Comparison of ENCODE assay signal across 15 cellular contexts in genomic region chr18:67705748-67706147, GRCh38.
DNase-seq lines count a peak whose midpoint lies in the region; TF ChIP-seq lines count a peak whose summit lies in the region.
"Had no signal": no experiment of that assay in that cellular context is flagged by ENCODE, and none has a peak within 500 bp of the region (broad histone marks: within the 10 kb centered on the region; RNA-seq: fewer than 3 reads in every experiment).

No MANE protein-coding gene starts in this region.

- H3K36me3 Mint-ChIP-seq in activated CD4-positive, alpha-beta T cell treated with anti-CD3 and anti-CD28 coated beads, Interleukin-2, amount 10 ng/mL, durations not matched to agents 24 days and 14 days (ENCODE audit: low read depth): no peaks in the 10 kb centered on the region

- no CpG with 5 or more reads among the region's 2 CpGs for WGBS in iPS DF 6.9 (ENCODE audit: insufficient coverage, insufficient read length)

- peak; percentile 31 for DNase-seq in A673 (ENCODE audit: low spot score)
- DNase-seq in H7: peak; percentile 2
- DNase-seq in SK-MEL-5 (ENCODE audit: low read depth, low spot score): peak; percentile 10
- peak; percentile 25 for DNase-seq in iPS DF 6.9 (ENCODE audit: low read depth, low spot score)
- no peak for DNase-seq in NOMO-1 treated with dmso at 0.1 percent for 144 hours (lab: John Stamatoyannopoulos, UW; ENCODE audit: unreplicated experiment)
- no peak for DNase-seq in epidermal melanocyte (ENCODE audit: insufficient read length, low spot score)
- no peak for DNase-seq in activated CD4-positive, alpha-beta T cell treated with anti-CD3 and anti-CD28 coated beads, Interleukin-2, amount 10 ng/mL, durations not matched to agents 24 days and 14 days
- no peak for DNase-seq in NCI-H128 (lab: John Stamatoyannopoulos, UW; ENCODE audit: unreplicated experiment)
- DNase-seq: activated CD4-positive, alpha-beta T cell treated with anti-CD3 and anti-CD28 coated beads, Interleukin-2, amount 50 U/mL, for 48 hours; AML-193; DMS153; NCI-H1105 treated with DMSO at 0.1 percent for 48 hours; SHP77 had no signal

- no peaks in the 10 kb centered on the region for H3K9me3 Mint-ChIP-seq in activated CD4-positive, alpha-beta T cell treated with anti-CD3 and anti-CD28 coated beads, Interleukin-2, amount 10 ng/mL, durations not matched to agents 24 days and 14 days

- H3K27me3 Mint-ChIP-seq in activated CD4-positive, alpha-beta T cell treated with anti-CD3 and anti-CD28 coated beads, Interleukin-2, amount 10 ng/mL, durations not matched to agents 24 days and 14 days: no peaks in the 10 kb centered on the region

- H3K4me3 ChIP-seq in A673 (ENCODE audit: low read depth, low read length, poor library complexity, severe bottlenecking): no peak overlapping the region
- no peak overlapping the region for H3K4me3 ChIP-seq in H7 (ENCODE audit: insufficient read depth, low read depth, low read length)
- no peak overlapping the region for H3K4me3 ChIP-seq in iPS DF 6.9 (ENCODE audit: low read length)
- H3K4me3 ChIP-seq: ascending aorta, thoracic aorta had no signal

- in situ Hi-C loops in SK-MEL-5 (cut with HindIII; ENCODE audit: low pct_unique_long_range_greater_than_20kb, low sequenced_read_pairs): no loop called here

- TF ChIP-seq CTCF in A673 (conservative IDR thresholded peaks at IDR 0.05; ENCODE audit: low read depth, low read length): peak; percentile 40; the same call in 1 of the 2 replicates

- no peak overlapping the region for H3K4me3 Mint-ChIP-seq in activated CD4-positive, alpha-beta T cell treated with anti-CD3 and anti-CD28 coated beads, Interleukin-2, amount 10 ng/mL, durations not matched to agents 24 days and 14 days

- no peak overlapping the region for H3K27ac Mint-ChIP-seq in activated CD4-positive, alpha-beta T cell treated with anti-CD3 and anti-CD28 coated beads, Interleukin-2, amount 10 ng/mL, durations not matched to agents 24 days and 14 days

- H3K4me1 ChIP-seq in A673 (ENCODE audit: insufficient read depth, low read length, poor library complexity, severe bottlenecking): no peaks in the 10 kb centered on the region
- no peaks in the 10 kb centered on the region for H3K4me1 ChIP-seq in iPS DF 6.9 (ENCODE audit: control insufficient read depth, insufficient read depth, low read length)
- H3K4me1 ChIP-seq: ascending aorta had no signal

- intact Hi-C loops in A673 (cut with micrococcal nuclease; ENCODE audit: unreplicated experiment): loop anchor here (2.0 kb wide), 1 partner anchor 71 kb away; no protein-coding TSS in a partner anchor
- intact Hi-C loops in activated CD4-positive, alpha-beta T cell treated with anti-CD3 and anti-CD28 coated beads, Interleukin-2, amount 10 ng/mL, durations not matched to agents 24 days and 14 days (cut with micrococcal nuclease): no loop called here

- no peaks in the 10 kb centered on the region for H3K4me1 Mint-ChIP-seq in activated CD4-positive, alpha-beta T cell treated with anti-CD3 and anti-CD28 coated beads, Interleukin-2, amount 10 ng/mL, durations not matched to agents 24 days and 14 days

- POLR2A ChIA-PET in A673 (lab: Charles Lee; ENCODE audit: low non-redundant PET): no interaction called here

- H3K36me3 ChIP-seq in A673 (ENCODE audit: insufficient read depth, low read length, poor library complexity, severe bottlenecking) (no peaks in the 10 kb centered on the region), H7 (replicated peaks; ENCODE audit: control insufficient read depth, insufficient read depth, low read length) (no peaks in the 10 kb centered on the region), iPS DF 6.9 (ENCODE audit: control insufficient read depth, insufficient read depth, low read length) (no peaks in the 10 kb centered on the region)
- H3K36me3 ChIP-seq: ascending aorta, thoracic aorta had no signal

- BruUV-seq in A673 (replicated peaks; lab: Mats Ljungman, UMichigan): no TSS peak

- H3K27ac ChIP-seq in A673 (ENCODE audit: low read depth, low read length, poor library complexity, severe bottlenecking) (no peak overlapping the region), iPS DF 6.9 (ENCODE audit: low read length) (no peak overlapping the region)
- H3K27ac ChIP-seq: ascending aorta, thoracic aorta had no signal

- H3K9me3 ChIP-seq in A673 (ENCODE audit: low read depth, low read length, poor library complexity, severe bottlenecking) (no peaks in the 10 kb centered on the region), iPS DF 6.9 (ENCODE audit: control insufficient read depth, insufficient read depth, low read length) (no peaks in the 10 kb centered on the region)
- H3K9me3 ChIP-seq: ascending aorta, thoracic aorta had no signal

- H3K27me3 ChIP-seq in A673 (replicated peaks; ENCODE audit: insufficient read depth, low read depth, low read length, poor library complexity) (no peaks in the 10 kb centered on the region), H7 (ENCODE audit: control insufficient read depth, insufficient read depth, low read length) (no peaks in the 10 kb centered on the region), iPS DF 6.9 (ENCODE audit: control insufficient read depth, insufficient read depth, low read length) (no peaks in the 10 kb centered on the region)
- H3K27me3 ChIP-seq: ascending aorta had no signal

- CTCF ChIA-PET in A673 (lab: Charles Lee): no interaction called here

Comparison
In these comparisons a context has a peak if more than half of its experiments do, and no peak if none do; other contexts are left out.
1. DNase-seq: peak in A673 (single experiment), H7 (single experiment), SK-MEL-5 (single experiment) and iPS DF 6.9 (single experiment); none in NOMO-1 treated with dmso at 0.1 percent for 144 hours (single experiment), epidermal melanocyte (single experiment), activated CD4-positive, alpha-beta T cell treated with anti-CD3 and anti-CD28 coated beads, Interleukin-2, amount 10 ng/mL, durations not matched to agents 24 days and 14 days (single experiment) and NCI-H128 (single experiment).